8 cellular contexts compared by ENCODE assay signal in genomic region chr9:91101598-91102168, GRCh38.
DNase-seq lines count a peak whose midpoint lies in the region; ATAC-seq and TF ChIP-seq lines count a peak whose summit lies in the region.

No MANE protein-coding gene starts in this region.

- H3K4me1 Mint-ChIP-seq in nephron progenitor cell, result peaks cover 30% of the 10 kb centered on the region

- H3K4me3 Mint-ChIP-seq in nephron progenitor cell, result no peak overlapping the region

- peak; percentile 49 to 79 for DNase-seq in activated CD4-positive, alpha-beta T cell treated with anti-CD3 and anti-CD28 coated beads for 24 hours (ENCODE audit: low read depth in 2 of 2)
- DNase-seq in effector CD4-positive, alpha-beta T cell, result peak; percentile 68
- peak; percentile 43 for DNase-seq in stimulated activated CD8-positive, alpha-beta memory T cell treated with anti-CD3 and anti-CD28 coated beads, Interleukin-12 subunit alpha, Interleukin-12 subunit beta, amount 100 ng/mL, for 4 hours (ENCODE audit: low read depth)
- no peak for DNase-seq in NAMALWA (ENCODE audit: low spot score)
- DNase-seq in NCI-H1048 (lab: John Stamatoyannopoulos, UW), result no peak
- no peak for DNase-seq in nephron progenitor cell

- no peak for TF ChIP-seq CTCF in nephron progenitor cell (IDR thresholded peaks at IDR 0.05)

- H3K9me3 Mint-ChIP-seq in nephron progenitor cell, result peaks cover 3% of the 10 kb centered on the region

- H3K27ac Mint-ChIP-seq in nephron progenitor cell, result no peak overlapping the region

- ATAC-seq in GM19452 (IDR thresholded peaks at IDR 0.05; ENCODE audit: unreplicated experiment), result peak; percentile 75
- ATAC-seq in GM18858 (IDR thresholded peaks at IDR 0.05; ENCODE audit: unreplicated experiment), result no peak

- H3K36me3 Mint-ChIP-seq in nephron progenitor cell (ENCODE audit: low read depth), result no peaks in the 10 kb centered on the region

- H3K27me3 Mint-ChIP-seq in nephron progenitor cell (ENCODE audit: low read depth, poor library complexity), result peaks cover 7% of the 10 kb centered on the region

Comparison
In these comparisons a context has a peak if more than half of its experiments do, and no peak if none do; other contexts are left out.
1. DNase-seq: peak in activated CD4-positive, alpha-beta T cell treated with anti-CD3 and anti-CD28 coated beads for 24 hours (2 of 2), effector CD4-positive, alpha-beta T cell (single experiment) and stimulated activated CD8-positive, alpha-beta memory T cell treated with anti-CD3 and anti-CD28 coated beads, Interleukin-12 subunit alpha, Interleukin-12 subunit beta, amount 100 ng/mL, for 4 hours (single experiment); none in NAMALWA (single experiment), NCI-H1048 (single experiment) and nephron progenitor cell (single experiment).